In the genomic region with DNA sequence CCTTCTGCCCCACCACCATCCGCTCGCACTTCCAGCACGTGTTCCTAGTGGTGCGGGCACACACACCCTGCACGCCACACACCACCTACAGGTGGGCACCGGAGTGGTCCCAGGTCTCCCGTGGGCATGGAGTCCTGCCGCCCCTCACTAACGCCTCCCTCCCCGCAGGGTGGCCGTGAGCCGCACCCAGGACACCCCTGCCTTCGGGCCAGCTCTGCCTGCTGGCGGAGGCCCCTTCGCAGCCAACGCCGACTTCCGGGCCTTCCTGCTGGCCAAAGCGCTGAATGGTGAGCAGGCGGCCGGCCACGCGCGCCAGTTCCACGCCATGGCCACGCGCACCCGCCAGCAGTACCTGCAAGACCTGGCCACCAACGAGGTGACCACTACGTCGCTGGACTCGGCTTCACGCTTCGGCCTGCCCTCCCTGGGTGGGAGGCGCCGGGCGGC, we compare ENCODE assay signal across 1 cellular context.
TF ChIP-seq lines count a peak whose summit lies in the region.

No MANE protein-coding gene starts in this region.

TF ChIP-seq in GM23338, 12 proteins besides CTCF, POLR2A, EP300 and RAD21:
- TF ChIP-seq POLR2AphosphoS5 (IDR thresholded peaks at IDR 0.05; ENCODE audit: low read depth) (no peak), EZH2 (IDR thresholded peaks at IDR 0.05; ENCODE audit: low read depth, unreplicated experiment) (no peak), NANOG (IDR thresholded peaks at IDR 0.05; ENCODE audit: borderline replicate concordance) (no peak), CREB1 (CRISPR knock-in tag; IDR thresholded peaks at IDR 0.05; ENCODE audit: low read depth) (no peak), JUNB (IDR thresholded peaks at IDR 0.05; ENCODE audit: unreplicated experiment) (no peak), ZNF331 (CRISPR knock-in tag; IDR thresholded peaks at IDR 0.05; ENCODE audit: low read depth) (no peak), ZNF114 (CRISPR knock-in tag; IDR thresholded peaks at IDR 0.05) (no peak), EZH2phosphoT487 (IDR thresholded peaks at IDR 0.05; ENCODE audit: unreplicated experiment) (no peak), STAT1 (IDR thresholded peaks at IDR 0.05; ENCODE audit: unreplicated experiment) (no peak)
- TF ChIP-seq, protein P1, sequence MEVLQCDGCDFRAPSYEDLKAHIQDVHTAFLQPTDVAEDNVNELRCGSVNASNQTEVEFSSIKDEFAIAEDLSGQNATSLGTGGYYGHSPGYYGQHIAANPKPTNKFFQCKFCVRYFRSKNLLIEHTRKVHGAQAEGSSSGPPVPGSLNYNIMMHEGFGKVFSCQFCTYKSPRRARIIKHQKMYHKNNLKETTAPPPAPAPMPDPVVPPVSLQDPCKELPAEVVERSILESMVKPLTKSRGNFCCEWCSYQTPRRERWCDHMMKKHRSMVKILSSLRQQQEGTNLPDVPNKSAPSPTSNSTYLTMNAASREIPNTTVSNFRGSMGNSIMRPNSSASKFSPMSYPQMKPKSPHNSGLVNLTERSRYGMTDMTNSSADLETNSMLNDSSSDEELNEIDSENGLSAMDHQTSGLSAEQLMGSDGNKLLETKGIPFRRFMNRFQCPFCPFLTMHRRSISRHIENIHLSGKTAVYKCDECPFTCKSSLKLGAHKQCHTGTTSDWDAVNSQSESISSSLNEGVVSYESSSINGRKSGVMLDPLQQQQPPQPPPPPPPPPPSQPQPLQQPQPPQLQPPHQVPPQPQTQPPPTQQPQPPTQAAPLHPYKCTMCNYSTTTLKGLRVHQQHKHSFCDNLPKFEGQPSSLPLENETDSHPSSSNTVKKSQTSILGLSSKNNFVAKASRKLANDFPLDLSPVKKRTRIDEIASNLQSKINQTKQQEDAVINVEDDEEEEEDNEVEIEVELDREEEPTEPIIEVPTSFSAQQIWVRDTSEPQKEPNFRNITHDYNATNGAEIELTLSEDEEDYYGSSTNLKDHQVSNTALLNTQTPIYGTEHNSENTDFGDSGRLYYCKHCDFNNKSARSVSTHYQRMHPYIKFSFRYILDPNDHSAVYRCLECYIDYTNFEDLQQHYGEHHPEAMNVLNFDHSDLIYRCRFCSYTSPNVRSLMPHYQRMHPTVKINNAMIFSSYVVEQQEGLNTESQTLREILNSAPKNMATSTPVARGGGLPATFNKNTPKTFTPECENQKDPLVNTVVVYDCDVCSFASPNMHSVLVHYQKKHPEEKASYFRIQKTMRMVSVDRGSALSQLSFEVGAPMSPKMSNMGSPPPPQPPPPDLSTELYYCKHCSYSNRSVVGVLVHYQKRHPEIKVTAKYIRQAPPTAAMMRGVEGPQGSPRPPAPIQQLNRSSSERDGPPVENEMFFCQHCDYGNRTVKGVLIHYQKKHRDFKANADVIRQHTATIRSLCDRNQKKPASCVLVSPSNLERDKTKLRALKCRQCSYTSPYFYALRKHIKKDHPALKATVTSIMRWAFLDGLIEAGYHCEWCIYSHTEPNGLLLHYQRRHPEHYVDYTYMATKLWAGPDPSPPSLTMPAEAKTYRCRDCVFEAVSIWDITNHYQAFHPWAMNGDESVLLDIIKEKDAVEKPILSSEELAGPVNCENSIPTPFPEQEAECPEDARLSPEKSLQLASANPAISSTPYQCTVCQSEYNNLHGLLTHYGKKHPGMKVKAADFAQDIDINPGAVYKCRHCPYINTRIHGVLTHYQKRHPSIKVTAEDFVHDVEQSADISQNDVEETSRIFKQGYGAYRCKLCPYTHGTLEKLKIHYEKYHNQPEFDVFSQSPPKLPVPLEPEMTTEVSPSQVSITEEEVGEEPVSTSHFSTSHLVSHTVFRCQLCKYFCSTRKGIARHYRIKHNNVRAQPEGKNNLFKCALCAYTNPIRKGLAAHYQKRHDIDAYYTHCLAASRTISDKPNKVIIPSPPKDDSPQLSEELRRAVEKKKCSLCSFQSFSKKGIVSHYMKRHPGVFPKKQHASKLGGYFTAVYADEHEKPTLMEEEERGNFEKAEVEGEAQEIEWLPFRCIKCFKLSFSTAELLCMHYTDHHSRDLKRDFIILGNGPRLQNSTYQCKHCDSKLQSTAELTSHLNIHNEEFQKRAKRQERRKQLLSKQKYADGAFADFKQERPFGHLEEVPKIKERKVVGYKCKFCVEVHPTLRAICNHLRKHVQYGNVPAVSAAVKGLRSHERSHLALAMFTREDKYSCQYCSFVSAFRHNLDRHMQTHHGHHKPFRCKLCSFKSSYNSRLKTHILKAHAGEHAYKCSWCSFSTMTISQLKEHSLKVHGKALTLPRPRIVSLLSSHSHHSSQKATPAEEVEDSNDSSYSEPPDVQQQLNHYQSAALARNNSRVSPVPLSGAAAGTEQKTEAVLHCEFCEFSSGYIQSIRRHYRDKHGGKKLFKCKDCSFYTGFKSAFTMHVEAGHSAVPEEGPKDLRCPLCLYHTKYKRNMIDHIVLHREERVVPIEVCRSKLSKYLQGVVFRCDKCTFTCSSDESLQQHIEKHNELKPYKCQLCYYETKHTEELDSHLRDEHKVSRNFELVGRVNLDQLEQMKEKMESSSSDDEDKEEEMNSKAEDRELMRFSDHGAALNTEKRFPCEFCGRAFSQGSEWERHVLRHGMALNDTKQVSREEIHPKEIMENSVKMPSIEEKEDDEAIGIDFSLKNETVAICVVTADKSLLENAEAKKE (CRISPR knock-in tag; IDR thresholded peaks at IDR 0.05) = no peak
- TF ChIP-seq, protein P2, sequence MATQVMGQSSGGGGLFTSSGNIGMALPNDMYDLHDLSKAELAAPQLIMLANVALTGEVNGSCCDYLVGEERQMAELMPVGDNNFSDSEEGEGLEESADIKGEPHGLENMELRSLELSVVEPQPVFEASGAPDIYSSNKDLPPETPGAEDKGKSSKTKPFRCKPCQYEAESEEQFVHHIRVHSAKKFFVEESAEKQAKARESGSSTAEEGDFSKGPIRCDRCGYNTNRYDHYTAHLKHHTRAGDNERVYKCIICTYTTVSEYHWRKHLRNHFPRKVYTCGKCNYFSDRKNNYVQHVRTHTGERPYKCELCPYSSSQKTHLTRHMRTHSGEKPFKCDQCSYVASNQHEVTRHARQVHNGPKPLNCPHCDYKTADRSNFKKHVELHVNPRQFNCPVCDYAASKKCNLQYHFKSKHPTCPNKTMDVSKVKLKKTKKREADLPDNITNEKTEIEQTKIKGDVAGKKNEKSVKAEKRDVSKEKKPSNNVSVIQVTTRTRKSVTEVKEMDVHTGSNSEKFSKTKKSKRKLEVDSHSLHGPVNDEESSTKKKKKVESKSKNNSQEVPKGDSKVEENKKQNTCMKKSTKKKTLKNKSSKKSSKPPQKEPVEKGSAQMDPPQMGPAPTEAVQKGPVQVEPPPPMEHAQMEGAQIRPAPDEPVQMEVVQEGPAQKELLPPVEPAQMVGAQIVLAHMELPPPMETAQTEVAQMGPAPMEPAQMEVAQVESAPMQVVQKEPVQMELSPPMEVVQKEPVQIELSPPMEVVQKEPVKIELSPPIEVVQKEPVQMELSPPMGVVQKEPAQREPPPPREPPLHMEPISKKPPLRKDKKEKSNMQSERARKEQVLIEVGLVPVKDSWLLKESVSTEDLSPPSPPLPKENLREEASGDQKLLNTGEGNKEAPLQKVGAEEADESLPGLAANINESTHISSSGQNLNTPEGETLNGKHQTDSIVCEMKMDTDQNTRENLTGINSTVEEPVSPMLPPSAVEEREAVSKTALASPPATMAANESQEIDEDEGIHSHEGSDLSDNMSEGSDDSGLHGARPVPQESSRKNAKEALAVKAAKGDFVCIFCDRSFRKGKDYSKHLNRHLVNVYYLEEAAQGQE (IDR thresholded peaks at IDR 0.05; ENCODE audit: unreplicated experiment) = no peak
- TF ChIP-seq, protein P3, sequence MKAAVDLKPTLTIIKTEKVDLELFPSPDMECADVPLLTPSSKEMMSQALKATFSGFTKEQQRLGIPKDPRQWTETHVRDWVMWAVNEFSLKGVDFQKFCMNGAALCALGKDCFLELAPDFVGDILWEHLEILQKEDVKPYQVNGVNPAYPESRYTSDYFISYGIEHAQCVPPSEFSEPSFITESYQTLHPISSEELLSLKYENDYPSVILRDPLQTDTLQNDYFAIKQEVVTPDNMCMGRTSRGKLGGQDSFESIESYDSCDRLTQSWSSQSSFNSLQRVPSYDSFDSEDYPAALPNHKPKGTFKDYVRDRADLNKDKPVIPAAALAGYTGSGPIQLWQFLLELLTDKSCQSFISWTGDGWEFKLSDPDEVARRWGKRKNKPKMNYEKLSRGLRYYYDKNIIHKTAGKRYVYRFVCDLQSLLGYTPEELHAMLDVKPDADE (IDR thresholded peaks at IDR 0.05) = no peak
